ENCODE assay signal across 21 cellular contexts in the genomic region with DNA sequence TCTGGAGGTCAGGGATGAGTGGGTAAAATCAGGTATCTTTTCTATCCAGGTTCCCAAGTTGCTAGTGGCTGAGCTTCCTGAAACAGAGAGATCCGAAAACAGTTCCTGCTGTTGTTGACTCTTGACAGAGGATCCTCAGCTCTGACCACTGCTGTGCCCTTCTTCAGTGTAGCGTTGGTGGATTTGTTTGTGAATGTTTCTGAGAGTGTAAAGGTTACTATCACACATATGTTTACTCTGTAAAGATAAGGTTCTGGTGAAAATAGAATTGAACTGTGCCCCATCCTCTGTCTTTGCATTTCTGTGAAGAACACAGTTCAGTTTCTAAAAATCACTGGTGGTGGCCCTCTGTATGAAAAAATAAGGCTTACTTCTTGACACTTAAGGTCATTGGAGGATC.
DNase-seq lines count a peak whose midpoint lies in the region; ATAC-seq, FAIRE-seq and TF ChIP-seq lines count a peak whose summit lies in the region.
"Had no signal": no experiment of that assay in that cellular context is flagged by ENCODE, and none has a peak within 500 bp of the region (broad histone marks: within the 10 kb centered on the region; RNA-seq: fewer than 3 reads in every experiment).

No MANE protein-coding gene starts in this region.

- H3K9me3 ChIP-seq in HepG2 (ENCODE audit: low read length), result peaks cover 13% of the 10 kb centered on the region
- H3K9me3 ChIP-seq in esophagus muscularis mucosa, result peaks cover 0 to 13% (median 3%) of the 10 kb centered on the region in 4 donors
- H3K9me3 ChIP-seq: BE2C, HAP-1 had no signal

- peak; percentile 98 for FAIRE-seq in HepG2 (lab: Jason Lieb, UNC)
- peak; percentile 93 for FAIRE-seq in urothelium cell line (lab: Jason Lieb, UNC)
- FAIRE-seq: A549, D721Med, GM12892, K562 had no signal

- H3K4me3 ChIP-seq in HepG2 (replicated peaks in 1 of 3; ENCODE audit: insufficient read depth in 1 of 3, low read depth in 2 of 3, low read length in 3 of 3) (peak overlapping the region; percentile 24 to 49 (median 27); a peak in 5 of 6 replicates), esophagus muscularis mucosa (no peak overlapping the region)
- H3K4me3 ChIP-seq: A549, HAP-1, K562 had no signal

- H3K9me3 Mint-ChIP-seq in activated T-helper 17 cell treated with anti-CD3 and anti-CD28 coated beads, Interleukin-2, amount 50 U/mL, for 72 hours, result no peaks in the 10 kb centered on the region
- H3K9me3 Mint-ChIP-seq: CD8-positive, alpha-beta T cell had no signal

- H3K27me3 ChIP-seq in HepG2 (ENCODE audit: control insufficient read depth in 1 of 2, insufficient read depth in 2 of 2, low read length in 2 of 2), result no peaks in the 10 kb centered on the region
- H3K27me3 ChIP-seq in esophagus muscularis mucosa, result no peaks in the 10 kb centered on the region
- H3K27me3 ChIP-seq: BE2C had no signal

- peaks cover 10% of the 10 kb centered on the region for H3K4me1 Mint-ChIP-seq in activated T-helper 17 cell treated with anti-CD3 and anti-CD28 coated beads, Interleukin-2, amount 50 U/mL, for 72 hours

- TF ChIP-seq CTCF in HepG2 (CRISPR knock-in tag; IDR thresholded peaks at IDR 0.05), result no peak
- no peak for TF ChIP-seq CTCF in esophagus muscularis mucosa (IDR thresholded peaks at IDR 0.05)

- H3K4me3 Mint-ChIP-seq in activated T-helper 17 cell treated with anti-CD3 and anti-CD28 coated beads, Interleukin-2, amount 50 U/mL, for 72 hours, result no peak overlapping the region
- H3K4me3 Mint-ChIP-seq: CD8-positive, alpha-beta T cell had no signal

- H3K79me2 ChIP-seq in HepG2 (ENCODE audit: insufficient read depth, low read length), result peaks cover 8% of the 10 kb centered on the region

- peak in 1 of 2 experiments; percentile 34; a peak in 2 of 4 replicates for TF ChIP-seq POLR2A in HepG2 (IDR thresholded peaks at IDR 0.05; ENCODE audit: insufficient read depth in 1 of 2, low read depth in 2 of 2, low read length in 2 of 2)
- TF ChIP-seq POLR2A in GM18505 (IDR thresholded peaks at IDR 0.05; ENCODE audit: borderline replicate concordance, extremely low read depth, insufficient read depth, insufficient read length), result no peak
- TF ChIP-seq POLR2A in esophagus muscularis mucosa (IDR thresholded peaks at IDR 0.05; ENCODE audit: low read depth), result no peak

- H3K27me3 Mint-ChIP-seq in activated T-helper 17 cell treated with anti-CD3 and anti-CD28 coated beads, Interleukin-2, amount 50 U/mL, for 72 hours, result no peaks in the 10 kb centered on the region

- peak overlapping the region; percentile 85 for H3K4me2 ChIP-seq in HepG2 (ENCODE audit: low read depth, low read length)
- H3K4me2 ChIP-seq: A549 had no signal

- peak overlapping the region; percentile 10 for H3K27ac Mint-ChIP-seq in activated T-helper 17 cell treated with anti-CD3 and anti-CD28 coated beads, Interleukin-2, amount 50 U/mL, for 72 hours
- H3K27ac Mint-ChIP-seq: CD8-positive, alpha-beta T cell had no signal

- no TSS peak for BruUV-seq in HepG2 (replicated peaks; lab: Mats Ljungman, UMichigan)

- DNase-seq in HuH-7 (ENCODE audit: low spot score) (peak; percentile 63), HepG2 (ENCODE audit: low spot score) (peak; percentile 88), urothelium cell line (ENCODE audit: low spot score) (no peak), esophagus muscularis mucosa (ENCODE audit: extremely low spot score) (no peak), hepatic stellate cell (ENCODE audit: low spot score) (no peak)
- DNase-seq: BE2C; CD8-positive, alpha-beta T cell; COR-L47; DMS153; DMS79 treated with DMSO at 0.1 percent for 48 hours; EL; GDM1; GOT3 had no signal

- H3K36me3 ChIP-seq in HepG2 (replicated peaks in 1 of 2; ENCODE audit: control insufficient read depth in 1 of 2, insufficient read depth in 2 of 2, low read length in 2 of 2), result no peaks in the 10 kb centered on the region
- H3K36me3 ChIP-seq in esophagus muscularis mucosa, result no peaks in the 10 kb centered on the region
- H3K36me3 ChIP-seq: BE2C, HAP-1 had no signal

- no peaks in the 10 kb centered on the region for H4K20me1 ChIP-seq in HepG2 (ENCODE audit: insufficient read depth, low read length)

- H3K27ac ChIP-seq in HepG2 (ENCODE audit: extremely low read length, insufficient read depth, low read length) (peak overlapping the region; percentile 83), esophagus muscularis mucosa (replicated peaks in 1 of 4) (no peak overlapping the region)
- H3K27ac ChIP-seq: A549, C4-2B had no signal

- intact Hi-C loops in HepG2 (cut with micrococcal nuclease; ENCODE audit: unreplicated experiment) (loop anchor here (1.0 to 10.0 kb wide), 4 partner anchors 134 to 376 kb away; no protein-coding TSS in a partner anchor), esophagus muscularis mucosa (cut with DNase I) (no loop called here)

- no peak for ATAC-seq in activated T-helper 17 cell treated with anti-CD3 and anti-CD28 coated beads, Interleukin-2, amount 50 U/mL, for 72 hours (replicated peaks)
- ATAC-seq in HepG2 (peak; percentile 100), GM18505 (IDR thresholded peaks at IDR 0.05; ENCODE audit: unreplicated experiment) (no peak)
- ATAC-seq: A549; CD8-positive, alpha-beta T cell; K562 had no signal

- TF ChIP-seq EP300 in HepG2 (IDR thresholded peaks at IDR 0.05; ENCODE audit: low read depth in 2 of 2, low read length in 2 of 2) (peak in 1 of 2 experiments; percentile 55; a peak in 2 of 4 replicates), HepG2 (CRISPR knock-in tag; IDR thresholded peaks at IDR 0.05; ENCODE audit: borderline replicate concordance) (no peak), esophagus muscularis mucosa (IDR thresholded peaks at IDR 0.05) (no peak)

- H3K36me3 Mint-ChIP-seq in activated T-helper 17 cell treated with anti-CD3 and anti-CD28 coated beads, Interleukin-2, amount 50 U/mL, for 72 hours (ENCODE audit: low read depth), result no peaks in the 10 kb centered on the region
- H3K36me3 Mint-ChIP-seq: CD8-positive, alpha-beta T cell had no signal

- H2AFZ ChIP-seq in HepG2 (ENCODE audit: low read length), result no peak overlapping the region

- peak overlapping the region; percentile 44 for H3K9ac ChIP-seq in HepG2 (ENCODE audit: insufficient read depth, low read depth, low read length)

- in situ Hi-C loops in HepG2 (cut with HindIII; ENCODE audit: extremely low pct_ligation_motif_present, low pct_unique_long_range_greater_than_20kb), result no loop called here

- CTCF ChIA-PET in HepG2 (lab: Yijun Ruan, JAX; ENCODE audit: low intra/inter-chr PET ratio, low total read pairs), result no interaction called here

- no peak for TF ChIP-seq RAD21 in HepG2 (CRISPR knock-in tag; IDR thresholded peaks at IDR 0.05)

- POLR2A ChIA-PET in HepG2 (lab: Yijun Ruan, JAX), result interaction anchor here (1.1 to 1.7 kb wide), 5 partner anchors 26 to 200 kb away, joined by 4 to 5 read pairs (median 4); a partner anchor contains a TSS

- 0% methylated on average over 2 of the region's 2 CpGs for WGBS in HepG2 (ENCODE audit: low lambda C conversion rate)
- WGBS in esophagus muscularis mucosa, result 92% methylated on average over 2 of the region's 2 CpGs

- H3K4me1 ChIP-seq in HepG2 (ENCODE audit: insufficient read depth, low read length) (peaks cover 42% of the 10 kb centered on the region), esophagus muscularis mucosa (peaks cover 0 to 5% (median 0%) of the 10 kb centered on the region in 4 donors)
- H3K4me1 ChIP-seq: A549, BE2C, HAP-1 had no signal

TF ChIP-seq in HepG2, 621 proteins besides CTCF, POLR2A, EP300 and RAD21 (continues in another document):
- TF ChIP-seq RNF2 (conservative IDR thresholded peaks at IDR 0.05; ENCODE audit: low read depth) (no peak), ZNF543 (CRISPR knock-in tag; IDR thresholded peaks at IDR 0.05) (no peak), MED1 (CRISPR knock-in tag; IDR thresholded peaks at IDR 0.05) (peak; percentile 85), TEAD3 (CRISPR knock-in tag; optimal IDR thresholded peaks at IDR 0.05; ENCODE audit: borderline replicate concordance) (peak; percentile 13), ZNF841 (CRISPR knock-in tag; IDR thresholded peaks at IDR 0.05; ENCODE audit: borderline replicate concordance) (no peak), GPN1 (CRISPR knock-in tag; IDR thresholded peaks at IDR 0.05; ENCODE audit: borderline replicate concordance) (no peak), KAT8 (CRISPR knock-in tag; IDR thresholded peaks at IDR 0.05) (no peak), AGO2 (optimal IDR thresholded peaks at IDR 0.05; ENCODE audit: low read depth, low read length) (no peak), BRCA1 (CRISPR knock-in tag; IDR thresholded peaks at IDR 0.05) (no peak), CEBPG (CRISPR knock-in tag; IDR thresholded peaks at IDR 0.05) (peak; percentile 27; the same call in 1 of the 2 replicates), NR2F2 (IDR thresholded peaks at IDR 0.05; ENCODE audit: borderline replicate concordance, low read depth) (peak; percentile 52; the same call in 1 of the 2 replicates), ZNF496 (CRISPR knock-in tag; IDR thresholded peaks at IDR 0.05; ENCODE audit: insufficient replicate concordance) (no peak), GTF3A (CRISPR knock-in tag; conservative IDR thresholded peaks at IDR 0.05) (no peak), NR2F6 (IDR thresholded peaks at IDR 0.05) (0 out of 2 replicates have a peak, but pooled peaks have one; percentile 30), NR2F6 (CRISPR knock-in tag; IDR thresholded peaks at IDR 0.05) (peak; percentile 71), ZNF644 (CRISPR knock-in tag; IDR thresholded peaks at IDR 0.05; ENCODE audit: low read depth) (peak; percentile 65), HMGA1 (CRISPR knock-in tag; conservative IDR thresholded peaks at IDR 0.05) (no peak), ZNF607 (CRISPR knock-in tag; IDR thresholded peaks at IDR 0.05; ENCODE audit: borderline replicate concordance) (peak; percentile 24; the same call in 1 of the 2 replicates), ZNF230 (CRISPR knock-in tag; IDR thresholded peaks at IDR 0.05) (no peak)

Comparison
In these comparisons a context has a peak if more than half of its experiments do, and no peak if none do; other contexts are left out.
1. DNase-seq: peak in HuH-7 (single experiment) and HepG2 (single experiment); none in urothelium cell line (single experiment), esophagus muscularis mucosa (single experiment) and hepatic stellate cell (single experiment).
2. H3K4me3 ChIP-seq: peak in HepG2 (3 of 3); none in esophagus muscularis mucosa (0 of 4).